ENCODE assay signal across 8 cellular contexts in the genomic region with DNA sequence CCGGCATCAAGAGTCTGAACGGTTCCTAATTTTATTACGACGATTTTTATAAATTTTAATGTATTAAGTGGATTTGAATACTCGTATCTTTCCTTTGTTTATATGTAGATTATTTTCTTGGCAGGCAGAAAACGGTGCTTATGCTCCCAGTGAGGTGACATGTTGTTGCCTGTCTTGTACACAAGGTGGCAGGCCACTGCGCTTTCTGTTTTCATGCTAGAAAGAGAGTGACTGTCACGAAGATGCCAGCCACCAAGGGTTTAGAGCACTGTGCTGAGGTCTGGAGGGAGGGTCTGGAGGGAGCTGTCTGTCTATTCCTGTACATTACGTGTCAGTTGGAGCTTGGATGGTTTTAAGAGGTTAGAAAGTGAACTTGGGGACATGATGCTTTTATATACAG.
DNase-seq lines count a peak whose midpoint lies in the region; ATAC-seq and TF ChIP-seq lines count a peak whose summit lies in the region.

No MANE protein-coding gene starts in this region.

- no peaks in the 10 kb centered on the region for H3K9me3 Mint-ChIP-seq in activated CD4-positive, alpha-beta T cell treated with anti-CD3 and anti-CD28 coated beads, Interleukin-2, amount 10 ng/mL, durations not matched to agents 24 days and 14 days

- peak; percentile 92 for ATAC-seq in GM21786 (IDR thresholded peaks at IDR 0.05; ENCODE audit: unreplicated experiment)
- ATAC-seq in HG02610 (IDR thresholded peaks at IDR 0.05; ENCODE audit: unreplicated experiment), result no peak

- H3K36me3 ChIP-seq in parathyroid adenoma (ENCODE audit: control insufficient read depth, insufficient read depth, low read length), result no peaks in the 10 kb centered on the region

- no peak overlapping the region for H3K27ac Mint-ChIP-seq in activated CD4-positive, alpha-beta T cell treated with anti-CD3 and anti-CD28 coated beads, Interleukin-2, amount 10 ng/mL, durations not matched to agents 24 days and 14 days

- no peak overlapping the region for H3K4me3 Mint-ChIP-seq in activated CD4-positive, alpha-beta T cell treated with anti-CD3 and anti-CD28 coated beads, Interleukin-2, amount 10 ng/mL, durations not matched to agents 24 days and 14 days

- H3K36me3 Mint-ChIP-seq in activated CD4-positive, alpha-beta T cell treated with anti-CD3 and anti-CD28 coated beads, Interleukin-2, amount 10 ng/mL, durations not matched to agents 24 days and 14 days (ENCODE audit: low read depth), result no peaks in the 10 kb centered on the region

- H3K4me1 Mint-ChIP-seq in activated CD4-positive, alpha-beta T cell treated with anti-CD3 and anti-CD28 coated beads, Interleukin-2, amount 10 ng/mL, durations not matched to agents 24 days and 14 days, result no peaks in the 10 kb centered on the region

- no peaks in the 10 kb centered on the region for H3K9me3 ChIP-seq in parathyroid adenoma (ENCODE audit: control insufficient read depth, low read length)

- no peak overlapping the region for H3K9ac ChIP-seq in parathyroid adenoma

- TF ChIP-seq CTCF in NB4 (IDR thresholded peaks at IDR 0.05; ENCODE audit: low read depth, low read length), result peak; percentile 61
- peak; percentile 38 for TF ChIP-seq CTCF in parathyroid adenoma (IDR thresholded peaks at IDR 0.05)

- DNase-seq in NCI-H1417 (lab: John Stamatoyannopoulos, UW) (peak in 2 of 3 experiments; percentile 13 to 54), NCI-H1417 treated with DMSO at 0.1 percent for 48 hours (lab: John Stamatoyannopoulos, UW) (no peak), NB4 (ENCODE audit: low read depth) (peak; percentile 59), erythroblast (lab: John Stamatoyannopoulos, UW) (peak; percentile 38 to 63)
- DNase-seq in activated CD4-positive, alpha-beta T cell treated with anti-CD3 and anti-CD28 coated beads, Interleukin-2, amount 10 ng/mL, durations not matched to agents 24 days and 14 days, result peak; percentile 74

- H3K27me3 ChIP-seq in parathyroid adenoma (ENCODE audit: control insufficient read depth, insufficient read depth, low read length), result no peaks in the 10 kb centered on the region

- H3K79me2 ChIP-seq in parathyroid adenoma, result no peaks in the 10 kb centered on the region

- TF ChIP-seq POLR2A in NB4 (IDR thresholded peaks at IDR 0.05; ENCODE audit: extremely low read depth, insufficient read length) (no peak), erythroblast (IDR thresholded peaks at IDR 0.05; ENCODE audit: low read length) (no peak)

- no peak overlapping the region for H2AFZ ChIP-seq in parathyroid adenoma

- no peak overlapping the region for H3K27ac ChIP-seq in parathyroid adenoma

- H3K4me3 ChIP-seq in NB4 (ENCODE audit: low read depth, low read length) (no peak overlapping the region), parathyroid adenoma (ENCODE audit: low read depth, low read length) (no peak overlapping the region)

- no peak overlapping the region for H3K4me2 ChIP-seq in parathyroid adenoma (ENCODE audit: low read length)

- H3K27me3 Mint-ChIP-seq in activated CD4-positive, alpha-beta T cell treated with anti-CD3 and anti-CD28 coated beads, Interleukin-2, amount 10 ng/mL, durations not matched to agents 24 days and 14 days, result peaks cover 15% of the 10 kb centered on the region

- H3K4me1 ChIP-seq in parathyroid adenoma, result no peaks in the 10 kb centered on the region

- intact Hi-C loops in activated CD4-positive, alpha-beta T cell treated with anti-CD3 and anti-CD28 coated beads, Interleukin-2, amount 10 ng/mL, durations not matched to agents 24 days and 14 days (cut with micrococcal nuclease), result loop anchor here (2.0 kb wide), 1 partner anchor 245 kb away; no protein-coding TSS in a partner anchor
